Comparison of ENCODE assay signal across 9 cellular contexts in genomic region chr3:129855454-129856419, GRCh38. TPM values are rescaled to one million over a fixed set of nuclear protein-coding genes. Genes with fewer than 3 reads are reported as not detected.
DNase-seq lines count a peak whose midpoint lies in the region; ATAC-seq and TF ChIP-seq lines count a peak whose summit lies in the region.
"Had no signal": no experiment of that assay in that cellular context is flagged by ENCODE, and none has a peak within 500 bp of the region (broad histone marks: within the 10 kb centered on the region; RNA-seq: fewer than 3 reads in every experiment).

No MANE protein-coding gene starts in this region.

- DNase-seq in CD14-positive monocyte (ENCODE audit: low spot score) (no peak), NOMO-1 (lab: John Stamatoyannopoulos, UW; ENCODE audit: unreplicated experiment in 2 of 2) (peak; percentile 48 to 95), dermis blood vessel endothelial cell (peak; percentile 34), myocyte (ENCODE audit: low read depth) (peak; percentile 48), NCI-H345 treated with DMSO at 0.1 percent for 48 hours (lab: John Stamatoyannopoulos, UW; ENCODE audit: unreplicated experiment) (no peak)
- DNase-seq: NCI-H2029 treated with DMSO at 0.1 percent for 48 hours had no signal

- H3K9me3 Mint-ChIP-seq in CD14-positive monocyte: peaks cover 0 to 4% (median 3%) of the 10 kb centered on the region in 7 donors

- peak overlapping the region; percentile 87 to 97 (median 95) for H3K27ac Mint-ChIP-seq in CD14-positive monocyte

- intact Hi-C loops in CD14-positive monocyte (cut with micrococcal nuclease): loop anchor here in 1 of 2 donors (5.0 kb wide), 1 partner anchor 37 kb away; the partner anchor contains the start of gene TMCC1

- peaks cover 36% of the 10 kb centered on the region for H3K4me1 Mint-ChIP-seq in CD14-positive monocyte

- peak overlapping the region; percentile 30 to 50 for H3K4me3 Mint-ChIP-seq in CD14-positive monocyte

- ATAC-seq in HG02938 (IDR thresholded peaks at IDR 0.05; ENCODE audit: unreplicated experiment) (no peak), HG03442 (IDR thresholded peaks at IDR 0.05; ENCODE audit: unreplicated experiment) (no peak), HG03342 (IDR thresholded peaks at IDR 0.05; ENCODE audit: unreplicated experiment) (no peak)

- no peak for TF ChIP-seq CTCF in CD14-positive monocyte (IDR thresholded peaks at IDR 0.05)

- H3K36me3 Mint-ChIP-seq in CD14-positive monocyte: peaks cover 24 to 43% of the 10 kb centered on the region in 2 donors

- H3K27me3 Mint-ChIP-seq in CD14-positive monocyte (ENCODE audit: low read depth in 3 of 3): peaks cover 0 to 2% (median 0%) of the 10 kb centered on the region in 3 donors

RNA-seq across cellular contexts. Expression of gene TMCC1, which starts 37.8 kb away (rescaled TPM):
- polyA plus RNA-seq in CD14-positive monocyte: 1 to 10 TPM; 5.0 TPM
- 18.5 and 21.7 TPM in 2 replicates for total RNA-seq in dermis blood vessel endothelial cell
- total RNA-seq in myocyte: 20.8 and 23.2 TPM in 2 replicates
- 17.9 TPM for polyA plus RNA-seq in myocyte (2012)

Comparison
In these comparisons a context has a peak if more than half of its experiments do, and no peak if none do; other contexts are left out.
1. DNase-seq: peak in NOMO-1 (2 of 2), dermis blood vessel endothelial cell (single experiment) and myocyte (single experiment); none in CD14-positive monocyte (single experiment) and NCI-H345 treated with DMSO at 0.1 percent for 48 hours (single experiment).